Comparison of ENCODE assay signal across 8 cellular contexts in the genomic region with DNA sequence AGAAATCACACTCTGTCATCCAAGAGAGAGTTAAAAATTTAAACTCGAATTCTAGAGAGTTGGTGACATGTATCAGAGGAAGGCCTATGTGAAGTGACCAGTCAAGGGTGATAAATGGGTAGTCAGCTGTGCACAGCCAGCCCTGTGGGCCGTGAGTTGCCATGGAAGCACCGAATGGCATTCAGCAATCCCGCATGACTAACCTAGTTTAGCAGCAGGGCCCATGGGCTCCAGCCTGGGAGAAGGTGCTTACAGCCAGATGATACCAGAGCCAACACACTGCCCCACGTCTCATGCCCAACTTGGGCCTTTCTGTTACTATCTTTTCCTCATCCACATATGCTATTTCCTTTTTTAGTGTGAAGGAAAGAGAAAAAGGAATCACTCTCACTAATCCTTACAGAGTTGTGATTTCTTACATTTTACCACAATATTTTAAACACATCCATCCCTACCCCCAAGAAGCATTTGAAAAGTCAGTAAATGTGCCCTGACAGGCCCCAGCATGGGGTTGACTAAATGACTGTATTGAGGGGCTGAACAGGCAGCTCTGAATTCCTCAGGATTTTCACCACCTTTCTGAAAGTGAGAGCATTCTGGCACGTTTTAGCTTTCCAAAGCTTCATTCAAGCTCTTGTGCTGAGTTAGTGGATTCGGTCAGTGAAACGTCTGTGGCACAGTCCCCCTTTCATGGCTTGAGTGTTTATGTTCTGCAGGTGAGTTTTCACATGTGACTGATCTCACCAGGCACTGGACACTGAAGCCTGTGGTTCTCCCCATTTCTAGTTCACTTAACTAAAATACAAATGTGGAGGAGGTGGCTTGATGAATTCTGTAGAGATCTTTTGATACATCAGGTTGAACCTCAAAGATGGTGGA.
DNase-seq lines count a peak whose midpoint lies in the region; ATAC-seq and TF ChIP-seq lines count a peak whose summit lies in the region.

No MANE protein-coding gene starts in this region.

- TF ChIP-seq POLR2A in body of pancreas (IDR thresholded peaks at IDR 0.05) = no peak

- H3K36me3 ChIP-seq in body of pancreas (replicated peaks in 1 of 2; ENCODE audit: insufficient read depth in 1 of 2, low read depth in 2 of 2) (no peaks in the 10 kb centered on the region), skeletal muscle tissue (ENCODE audit: control insufficient read depth in 3 of 3, insufficient read depth in 3 of 3, low read length in 3 of 3) (no peaks in the 10 kb centered on the region)

- no peak overlapping the region for H3K4me3 Mint-ChIP-seq in immature natural killer cell

- intact Hi-C loops in body of pancreas (cut with DNase I) = loop anchor here (10.0 kb wide), 1 partner anchor 46 kb away; no protein-coding TSS in a partner anchor

- no peak for TF ChIP-seq CTCF in body of pancreas (IDR thresholded peaks at IDR 0.05)

- no peaks in the 10 kb centered on the region for H3K27me3 Mint-ChIP-seq in immature natural killer cell (ENCODE audit: low read depth in 3 of 3)

- peak overlapping the region; percentile 3 to 73 (median 56) for H3K27ac Mint-ChIP-seq in immature natural killer cell

- DNase-seq in A172 (ENCODE audit: low spot score) = peak; percentile 90
- peak; percentile 96 for DNase-seq in M059J (ENCODE audit: low read depth)
- peak; percentile 59 to 84 (median 81) for DNase-seq in body of pancreas
- no peak for DNase-seq in immature natural killer cell
- DNase-seq in stimulated activated CD4-positive, alpha-beta T cell treated with anti-CD3 and anti-CD28 coated beads, Interleukin-4, amount 100 ng/mL, for 1 hour = no peak
- no peak for DNase-seq in activated CD4-positive, alpha-beta T cell treated with anti-CD3 and anti-CD28 coated beads for 4 hours

- H3K9me3 ChIP-seq in body of pancreas = no peaks in the 10 kb centered on the region
- H3K9me3 ChIP-seq in skeletal muscle tissue (ENCODE audit: control insufficient read depth in 3 of 3, low read length in 3 of 3) = no peaks in the 10 kb centered on the region

- H3K4me3 ChIP-seq in body of pancreas (no peak overlapping the region), skeletal muscle tissue (ENCODE audit: low read length in 3 of 3) (peak overlapping the region in 2 of 3 donors; percentile 1 to 38)

- H3K27me3 ChIP-seq in body of pancreas (no peaks in the 10 kb centered on the region), skeletal muscle tissue (ENCODE audit: control insufficient read depth in 3 of 3, insufficient read depth in 3 of 3, low read length in 3 of 3) (no peaks in the 10 kb centered on the region)

- no peaks in the 10 kb centered on the region for H3K9me3 Mint-ChIP-seq in immature natural killer cell

- peak overlapping the region; percentile 27 to 72 (median 38) for H3K27ac ChIP-seq in body of pancreas
- H3K27ac ChIP-seq in skeletal muscle tissue (ENCODE audit: low read depth, low read length) = peak overlapping the region; percentile 95

- H3K9ac ChIP-seq in skeletal muscle tissue (ENCODE audit: low read depth in 1 of 3, low read length in 3 of 3) = peak overlapping the region; percentile 51 to 70 (median 62)

- H3K4me1 ChIP-seq in body of pancreas (peaks cover 76% of the 10 kb centered on the region), skeletal muscle tissue (ENCODE audit: control insufficient read depth in 3 of 3, insufficient read depth in 3 of 3, low read length in 3 of 3) (peaks cover 67 to 83% (median 74%) of the 10 kb centered on the region in 3 donors)

- WGBS in body of pancreas, 2 donors = 13 to 24% methylated on average over 8 of the region's 8 CpGs

- no peaks in the 10 kb centered on the region for H3K36me3 Mint-ChIP-seq in immature natural killer cell

- ATAC-seq in GM18870 (IDR thresholded peaks at IDR 0.05; ENCODE audit: unreplicated experiment) (peak; percentile 63), body of pancreas (peak; percentile 90)

- H3K4me1 Mint-ChIP-seq in immature natural killer cell = peaks cover 0 to 75% of the 10 kb centered on the region in 2 donors

Comparison
In these comparisons a context has a peak if more than half of its experiments do, and no peak if none do; other contexts are left out.
1. DNase-seq: peak in A172 (single experiment), M059J (single experiment) and body of pancreas (4 of 4); none in immature natural killer cell (0 of 3), stimulated activated CD4-positive, alpha-beta T cell treated with anti-CD3 and anti-CD28 coated beads, Interleukin-4, amount 100 ng/mL, for 1 hour (single experiment) and activated CD4-positive, alpha-beta T cell treated with anti-CD3 and anti-CD28 coated beads for 4 hours (0 of 2).
2. H3K4me3 ChIP-seq: peak in skeletal muscle tissue (2 of 3); none in body of pancreas (0 of 2).